In the genomic region with DNA sequence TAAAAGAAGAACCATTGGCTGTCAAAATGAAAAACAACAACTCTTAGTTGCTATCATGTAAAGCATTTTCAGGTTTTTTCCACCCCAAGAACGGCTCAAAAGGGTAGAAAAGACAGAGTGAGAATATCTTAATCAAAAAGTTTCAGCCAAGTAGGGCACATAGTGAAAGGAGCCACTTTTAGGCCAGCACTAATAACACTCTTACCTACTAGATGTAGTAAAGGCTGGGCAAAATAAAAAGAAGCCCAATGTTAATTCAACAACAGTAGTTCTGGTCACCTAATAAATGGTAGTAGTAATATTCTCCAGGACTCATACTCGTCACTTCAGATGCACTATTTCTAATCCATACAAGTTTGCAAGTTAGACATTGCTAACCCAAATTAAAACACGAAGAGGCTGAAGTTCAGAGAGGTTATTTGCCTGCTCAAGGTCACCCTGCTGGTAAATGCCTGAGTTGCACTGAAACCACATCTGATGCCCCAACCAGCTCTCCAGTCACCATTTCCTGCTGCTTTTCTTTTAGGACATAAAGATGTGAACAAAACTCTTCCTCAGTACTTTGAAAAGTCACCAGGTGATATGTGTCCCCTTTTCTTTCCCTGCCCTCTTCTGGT, we compare ENCODE assay signal across 8 cellular contexts. TPM values are rescaled to one million over a fixed set of nuclear protein-coding genes. Genes with fewer than 3 reads are reported as not detected.
A peak's percentile ranks its signal among the peaks of the same experiment; 100 is the strongest.
DNase-seq lines count a peak whose midpoint lies in the region; ATAC-seq and TF ChIP-seq lines count a peak whose summit lies in the region.

No MANE protein-coding gene starts in this region.

- peak; percentile 72 for ATAC-seq in GM19025 (IDR thresholded peaks at IDR 0.05; ENCODE audit: low read depth, unreplicated experiment)
- peak; percentile 64 for ATAC-seq in HG03039 (IDR thresholded peaks at IDR 0.05; ENCODE audit: unreplicated experiment)
- peak; percentile 16 for ATAC-seq in left colon

- intact Hi-C loops in CD14-positive monocyte (cut with micrococcal nuclease) (no loop called here), left colon (cut with DNase I, micrococcal nuclease) (no loop called here)

- H3K27ac Mint-ChIP-seq in CD14-positive monocyte, result no peak overlapping the region

- no peaks in the 10 kb centered on the region for H3K27me3 Mint-ChIP-seq in CD14-positive monocyte (ENCODE audit: low read depth in 3 of 3)

- peak; percentile 33 for TF ChIP-seq CTCF in CD14-positive monocyte (IDR thresholded peaks at IDR 0.05)

- H3K9me3 Mint-ChIP-seq in CD14-positive monocyte, result no peaks in the 10 kb centered on the region

- H3K4me1 Mint-ChIP-seq in CD14-positive monocyte, result peaks cover 37% of the 10 kb centered on the region

- no peak for DNase-seq in CD14-positive monocyte (ENCODE audit: low spot score)
- DNase-seq in RPMI7951 (ENCODE audit: low read depth), result peak; percentile 45
- peak in 1 of 2 donors; percentile 41 for DNase-seq in left colon
- DNase-seq in hypothalamus (lab: John Stamatoyannopoulos, UW), result no peak
- no peak for DNase-seq in ureter (ENCODE audit: low spot score)
- DNase-seq in NCI-H446 (lab: John Stamatoyannopoulos, UW), result no peak

- no peak overlapping the region for H3K4me3 Mint-ChIP-seq in CD14-positive monocyte

- H3K36me3 Mint-ChIP-seq in CD14-positive monocyte, result no peaks in the 10 kb centered on the region

RNA-seq across cellular contexts. Expression of gene GOLIM4, which starts 7.5 kb away (rescaled TPM):
- polyA plus RNA-seq in CD14-positive monocyte, result 1 to 10 TPM; 3.5 to 5.8 TPM
- total RNA-seq in RPMI7951 (2014; rRNA removed; shearing (Covaris generic)), result 57.0 and 63.3 TPM in 2 replicates
- 10 to 100 TPM; 95.4 to 97.6 TPM for total RNA-seq in left colon
- total RNA-seq in ureter, result 21.8 TPM

Comparison
In these comparisons a context has a peak if more than half of its experiments do, and no peak if none do; other contexts are left out.
1. ATAC-seq: peak in every context shown above with its lines; median percentile 72 in GM19025; 64 in HG03039; 16 in left colon.